ENCODE assay signal across 1 cellular context in the genomic region with DNA sequence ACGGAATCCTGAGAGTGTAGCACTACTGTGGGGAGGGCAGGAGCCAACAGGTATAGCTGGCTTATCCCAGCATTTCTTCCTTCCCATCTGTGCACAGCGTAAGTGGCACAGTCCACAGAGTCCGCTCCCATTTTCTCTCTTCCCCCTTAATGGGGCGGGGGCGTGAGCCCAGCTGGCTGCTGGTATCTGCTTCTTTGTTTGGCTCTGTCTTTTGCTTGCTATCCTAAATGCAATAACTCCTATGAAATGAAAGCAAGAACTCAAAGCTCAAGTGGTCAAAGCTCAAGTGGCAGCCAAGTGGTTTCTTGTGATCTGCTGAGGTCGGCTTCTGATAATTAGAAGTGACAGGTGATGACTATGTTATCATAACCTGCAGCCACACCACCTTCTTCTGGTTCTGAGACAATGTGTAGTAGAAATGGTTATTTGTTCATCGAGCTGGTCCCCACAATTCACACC.
A peak's percentile ranks its signal among the peaks of the same experiment; 100 is the strongest.
TF ChIP-seq lines count a peak whose summit lies in the region.

No MANE protein-coding gene starts in this region.

TF ChIP-seq in GM12878, 131 proteins besides CTCF, POLR2A, EP300 and RAD21:
- no peak for TF ChIP-seq SUZ12 (IDR thresholded peaks at IDR 0.05; ENCODE audit: unreplicated experiment)
- TF ChIP-seq NR2F1 (conservative IDR thresholded peaks at IDR 0.05): 0 out of 2 replicates have a peak, but pooled peaks have one; percentile 29
- TF ChIP-seq ATF7 (IDR thresholded peaks at IDR 0.05; ENCODE audit: low read depth): peak; percentile 62
- no peak for TF ChIP-seq ZZZ3 (IDR thresholded peaks at IDR 0.05; ENCODE audit: control insufficient read depth, insufficient read length, low read depth)
- no peak for TF ChIP-seq NBN (IDR thresholded peaks at IDR 0.05)
- TF ChIP-seq ZBTB33 (IDR thresholded peaks at IDR 0.05): no peak
- TF ChIP-seq GATAD2B (conservative IDR thresholded peaks at IDR 0.05; ENCODE audit: low read depth): no peak; the same call in 1 of the 2 replicates
- no peak for TF ChIP-seq CHD2 (IDR thresholded peaks at IDR 0.05; ENCODE audit: borderline replicate concordance, low read depth, low read length)
- TF ChIP-seq, protein P1, sequence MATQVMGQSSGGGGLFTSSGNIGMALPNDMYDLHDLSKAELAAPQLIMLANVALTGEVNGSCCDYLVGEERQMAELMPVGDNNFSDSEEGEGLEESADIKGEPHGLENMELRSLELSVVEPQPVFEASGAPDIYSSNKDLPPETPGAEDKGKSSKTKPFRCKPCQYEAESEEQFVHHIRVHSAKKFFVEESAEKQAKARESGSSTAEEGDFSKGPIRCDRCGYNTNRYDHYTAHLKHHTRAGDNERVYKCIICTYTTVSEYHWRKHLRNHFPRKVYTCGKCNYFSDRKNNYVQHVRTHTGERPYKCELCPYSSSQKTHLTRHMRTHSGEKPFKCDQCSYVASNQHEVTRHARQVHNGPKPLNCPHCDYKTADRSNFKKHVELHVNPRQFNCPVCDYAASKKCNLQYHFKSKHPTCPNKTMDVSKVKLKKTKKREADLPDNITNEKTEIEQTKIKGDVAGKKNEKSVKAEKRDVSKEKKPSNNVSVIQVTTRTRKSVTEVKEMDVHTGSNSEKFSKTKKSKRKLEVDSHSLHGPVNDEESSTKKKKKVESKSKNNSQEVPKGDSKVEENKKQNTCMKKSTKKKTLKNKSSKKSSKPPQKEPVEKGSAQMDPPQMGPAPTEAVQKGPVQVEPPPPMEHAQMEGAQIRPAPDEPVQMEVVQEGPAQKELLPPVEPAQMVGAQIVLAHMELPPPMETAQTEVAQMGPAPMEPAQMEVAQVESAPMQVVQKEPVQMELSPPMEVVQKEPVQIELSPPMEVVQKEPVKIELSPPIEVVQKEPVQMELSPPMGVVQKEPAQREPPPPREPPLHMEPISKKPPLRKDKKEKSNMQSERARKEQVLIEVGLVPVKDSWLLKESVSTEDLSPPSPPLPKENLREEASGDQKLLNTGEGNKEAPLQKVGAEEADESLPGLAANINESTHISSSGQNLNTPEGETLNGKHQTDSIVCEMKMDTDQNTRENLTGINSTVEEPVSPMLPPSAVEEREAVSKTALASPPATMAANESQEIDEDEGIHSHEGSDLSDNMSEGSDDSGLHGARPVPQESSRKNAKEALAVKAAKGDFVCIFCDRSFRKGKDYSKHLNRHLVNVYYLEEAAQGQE (IDR thresholded peaks at IDR 0.05; ENCODE audit: low read depth, low read length): no peak
- peak; percentile 52; the same call in 1 of the 2 replicates for TF ChIP-seq ZNF687 (IDR thresholded peaks at IDR 0.05)
- TF ChIP-seq MXI1 (IDR thresholded peaks at IDR 0.05; ENCODE audit: low read depth, low read length): no peak
- no peak for TF ChIP-seq ZBED1 (IDR thresholded peaks at IDR 0.05; ENCODE audit: borderline replicate concordance)
- no peak for TF ChIP-seq ETV6 (conservative IDR thresholded peaks at IDR 0.05 in 1 of 2, IDR thresholded peaks at IDR 0.05 in 1 of 2; ENCODE audit: borderline replicate concordance in 1 of 2, low read depth in 1 of 2)
- TF ChIP-seq FOXM1 (IDR thresholded peaks at IDR 0.05; ENCODE audit: low read depth, low read length): no peak
- TF ChIP-seq MTA2 (IDR thresholded peaks at IDR 0.05; ENCODE audit: low read depth): peak; percentile 64
- TF ChIP-seq, protein P2, sequence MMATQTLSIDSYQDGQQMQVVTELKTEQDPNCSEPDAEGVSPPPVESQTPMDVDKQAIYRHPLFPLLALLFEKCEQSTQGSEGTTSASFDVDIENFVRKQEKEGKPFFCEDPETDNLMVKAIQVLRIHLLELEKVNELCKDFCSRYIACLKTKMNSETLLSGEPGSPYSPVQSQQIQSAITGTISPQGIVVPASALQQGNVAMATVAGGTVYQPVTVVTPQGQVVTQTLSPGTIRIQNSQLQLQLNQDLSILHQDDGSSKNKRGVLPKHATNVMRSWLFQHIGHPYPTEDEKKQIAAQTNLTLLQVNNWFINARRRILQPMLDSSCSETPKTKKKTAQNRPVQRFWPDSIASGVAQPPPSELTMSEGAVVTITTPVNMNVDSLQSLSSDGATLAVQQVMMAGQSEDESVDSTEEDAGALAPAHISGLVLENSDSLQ (IDR thresholded peaks at IDR 0.05): peak; percentile 81; the same call in 1 of the 2 replicates
- no peak for TF ChIP-seq ZBTB40 (IDR thresholded peaks at IDR 0.05; ENCODE audit: borderline replicate concordance)
- TF ChIP-seq IRF5 (IDR thresholded peaks at IDR 0.05; ENCODE audit: borderline replicate concordance): no peak
- peak; percentile 30; the same call in 1 of the 2 replicates for TF ChIP-seq DPF2 (IDR thresholded peaks at IDR 0.05)
- 0 out of 2 replicates have a peak, but pooled peaks have one; percentile 21 for TF ChIP-seq IKZF1 (conservative IDR thresholded peaks at IDR 0.05)
